8 cellular contexts compared by ENCODE assay signal in the genomic region with DNA sequence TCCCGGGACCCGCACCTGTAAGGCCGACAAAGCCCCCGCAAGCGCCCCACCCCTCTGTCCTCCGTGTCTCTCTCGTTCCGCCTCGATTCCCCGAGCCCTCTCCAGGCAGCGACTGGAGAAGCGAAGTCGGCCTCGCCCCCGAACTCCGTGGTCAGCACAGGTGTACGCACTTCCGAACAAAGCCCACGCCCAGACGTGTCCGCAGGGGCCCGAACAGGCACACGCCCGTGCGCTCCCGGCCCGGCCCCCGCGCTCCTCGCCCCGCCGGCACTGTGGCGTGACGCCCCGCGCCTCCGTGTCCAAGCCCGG. TPM values are rescaled to one million over a fixed set of nuclear protein-coding genes. Genes with fewer than 3 reads are reported as not detected.
A peak's percentile ranks its signal among the peaks of the same experiment; 100 is the strongest.
DNase-seq lines count a peak whose midpoint lies in the region; ATAC-seq and TF ChIP-seq lines count a peak whose summit lies in the region.

No MANE protein-coding gene starts in this region.

- H3K9me3 ChIP-seq in ascending aorta: no peaks in the 10 kb centered on the region

- DNase-seq in G401 (ENCODE audit: low spot score): peak; percentile 37
- DNase-seq in ascending aorta (ENCODE audit: low spot score in 2 of 2): no peak
- no peak for DNase-seq in kidney epithelial cell (ENCODE audit: low read depth)
- no peak for DNase-seq in GM03348 (ENCODE audit: low spot score)
- DNase-seq in HK-2 (ENCODE audit: unreplicated experiment): no peak
- DNase-seq in DMS 273 treated with DMSO at 0.1 percent for 48 hours (lab: John Stamatoyannopoulos, UW): no peak

- no peaks in the 10 kb centered on the region for H3K36me3 ChIP-seq in ascending aorta
- no peaks in the 10 kb centered on the region for H3K36me3 ChIP-seq in kidney epithelial cell (ENCODE audit: control insufficient read depth, insufficient read depth, low read length)

- intact Hi-C loops in ascending aorta (cut with DNase I): no loop called here

- H3K27me3 ChIP-seq in ascending aorta: no peaks in the 10 kb centered on the region
- H3K27me3 ChIP-seq in kidney epithelial cell (ENCODE audit: control insufficient read depth, insufficient read depth, low read length): peaks cover 13% of the 10 kb centered on the region

- H3K27ac ChIP-seq in ascending aorta (no peak overlapping the region), temporal lobe (ENCODE audit: low read depth, low read length) (peak overlapping the region; percentile 52)

- in situ Hi-C loops in G401 (cut with HindIII; ENCODE audit: low sequenced_read_pairs): no loop called here

- H3K4me1 ChIP-seq in ascending aorta: peaks cover 3 to 11% of the 10 kb centered on the region in 2 donors

- TF ChIP-seq CTCF in ascending aorta (IDR thresholded peaks at IDR 0.05) (no peak), kidney epithelial cell (IDR thresholded peaks at IDR 0.05; ENCODE audit: insufficient read depth, low read length, poor library complexity, severe bottlenecking) (no peak)

- peak; percentile 25 for ATAC-seq in HG02798 (IDR thresholded peaks at IDR 0.05; ENCODE audit: poor library complexity, unreplicated experiment)

- peak overlapping the region; percentile 65 to 74 for H3K4me3 ChIP-seq in ascending aorta
- H3K4me3 ChIP-seq in kidney epithelial cell (ENCODE audit: low read depth, low read length): peak overlapping the region; percentile 66

RNA-seq across cellular contexts. Expression of a gene that starts 0.8 kb away (rescaled TPM):
- 1.0 TPM in 1 of 2 replicates, not detected in the other for total RNA-seq in G401 (2014; rRNA removed; shearing (Covaris generic))
- total RNA-seq in ascending aorta (0.53 TPM), kidney epithelial cell (32.3 and 39.0 TPM in 2 replicates), temporal lobe (175 TPM)

Comparison
In these comparisons a context has a peak if more than half of its experiments do, and no peak if none do; other contexts are left out.
1. RNA of a gene that starts 0.8 kb away (total RNA-seq): 175 TPM in temporal lobe (single experiment) and 32.3 to 39.0 TPM in kidney epithelial cell; 0.53 TPM in ascending aorta (single experiment) and 1.0 TPM in G401; every median in the first group is over 10 times any median in the second.